Comparison of ENCODE assay signal across 10 cellular contexts in the genomic region with DNA sequence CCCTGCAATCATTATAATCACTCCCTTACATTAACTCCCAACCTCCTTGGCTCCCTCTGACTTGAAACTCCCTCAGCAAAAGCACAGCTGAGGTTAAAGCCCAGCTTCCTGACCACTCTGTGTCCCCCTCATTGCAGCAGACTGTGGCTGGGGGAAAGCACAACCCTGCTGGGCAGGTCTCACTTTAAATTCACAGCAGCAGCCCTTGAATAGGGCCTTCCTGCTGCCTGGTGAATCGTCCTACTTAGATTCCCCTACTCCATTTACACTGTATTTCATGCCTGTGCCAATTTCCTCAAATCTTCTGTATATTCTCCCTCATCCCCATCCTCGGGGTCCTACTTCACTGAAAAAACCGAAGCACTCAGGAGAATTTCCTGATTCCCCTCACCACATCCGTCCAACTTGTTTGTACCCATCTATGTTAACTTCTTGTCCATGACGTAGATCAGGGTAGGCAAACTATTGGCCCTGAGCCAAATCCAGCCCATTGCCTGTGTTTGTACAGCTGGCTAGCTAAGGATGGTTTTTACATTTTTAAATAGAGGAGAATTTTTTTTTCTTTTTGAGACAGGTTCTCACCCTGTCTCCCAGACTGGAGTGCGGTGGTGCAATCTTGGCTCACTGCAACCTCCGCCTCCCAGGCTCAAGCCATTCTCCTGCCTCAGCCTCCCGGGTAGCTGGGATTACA. TPM values are rescaled to one million over a fixed set of nuclear protein-coding genes. Genes with fewer than 3 reads are reported as not detected.
DNase-seq lines count a peak whose midpoint lies in the region; ATAC-seq, FAIRE-seq and TF ChIP-seq lines count a peak whose summit lies in the region.
"Had no signal": no experiment of that assay in that cellular context is flagged by ENCODE, and none has a peak within 500 bp of the region (broad histone marks: within the 10 kb centered on the region; RNA-seq: fewer than 3 reads in every experiment).

No MANE protein-coding gene starts in this region.

- intact Hi-C loops in PC-9 (cut with micrococcal nuclease; ENCODE audit: unreplicated experiment): loop anchor here (10.0 kb wide), 1 partner anchor 85 kb away; no protein-coding TSS in a partner anchor

- H3K9me2 ChIP-seq in DOHH2 (replicated peaks; ENCODE audit: control insufficient read depth, low read length): no peaks in the 10 kb centered on the region
- H3K9me2 ChIP-seq in PC-9 (ENCODE audit: insufficient read depth): no peaks in the 10 kb centered on the region

- peak overlapping the region; percentile 30 for H3K4me2 ChIP-seq in DOHH2 (ENCODE audit: low read length)
- no peak overlapping the region for H3K4me2 ChIP-seq in PC-9

- BruUV-seq in PC-9 (replicated peaks; lab: Mats Ljungman, UMichigan): no TSS peak

- H3K9ac ChIP-seq in adipocyte (ENCODE audit: low read length): no peak overlapping the region

- no peaks in the 10 kb centered on the region for H3K9me3 ChIP-seq in DOHH2 (ENCODE audit: control insufficient read depth, insufficient read depth, low read length)
- no peaks in the 10 kb centered on the region for H3K9me3 ChIP-seq in adipocyte (ENCODE audit: control insufficient read depth, low read length)
- no peaks in the 10 kb centered on the region for H3K9me3 ChIP-seq in PC-9 (ENCODE audit: insufficient read depth, low read depth)
- H3K9me3 ChIP-seq: gastrocnemius medialis had no signal

- no peak for ATAC-seq in HG03469 (IDR thresholded peaks at IDR 0.05; ENCODE audit: unreplicated experiment)
- ATAC-seq in GM21576 (IDR thresholded peaks at IDR 0.05; ENCODE audit: unreplicated experiment): no peak
- ATAC-seq: gastrocnemius medialis had no signal

- POLR2A ChIA-PET in PC-9 (lab: Charles Lee; ENCODE audit: unreplicated experiment): interaction anchor here (0.7 kb wide), 1 partner anchor 19 kb away, joined by 4 read pairs; no protein-coding TSS in a partner anchor

- H3F3A ChIP-seq in DOHH2 (ENCODE audit: control insufficient read depth, insufficient read depth): no peaks in the 10 kb centered on the region
- no peaks in the 10 kb centered on the region for H3F3A ChIP-seq in PC-9 (ENCODE audit: insufficient read depth, low read depth)

- H3K27ac ChIP-seq in DOHH2 (ENCODE audit: low read depth, low read length) (no peak overlapping the region), PC-9 (no peak overlapping the region)
- H3K27ac ChIP-seq: SK-N-MC had no signal

- H3K4me1 ChIP-seq in DOHH2 (ENCODE audit: control insufficient read depth, low read length) (peaks cover 10% of the 10 kb centered on the region), adipocyte (ENCODE audit: control insufficient read depth, insufficient read depth, low read length) (peaks cover 3% of the 10 kb centered on the region), PC-9 (replicated peaks; ENCODE audit: insufficient read depth) (no peaks in the 10 kb centered on the region)
- H3K4me1 ChIP-seq: gastrocnemius medialis had no signal

- no peaks in the 10 kb centered on the region for H4K20me1 ChIP-seq in DOHH2 (ENCODE audit: control insufficient read depth, insufficient read depth, low read depth, low read length)
- H4K20me1 ChIP-seq in PC-9 (ENCODE audit: insufficient read depth): no peaks in the 10 kb centered on the region

- H3K36me3 ChIP-seq in DOHH2 (ENCODE audit: control insufficient read depth, low read length): no peaks in the 10 kb centered on the region
- no peaks in the 10 kb centered on the region for H3K36me3 ChIP-seq in adipocyte (ENCODE audit: control insufficient read depth, insufficient read depth, low read length, severe bottlenecking)
- H3K36me3 ChIP-seq in PC-9 (ENCODE audit: low read depth): no peaks in the 10 kb centered on the region
- H3K36me3 ChIP-seq: gastrocnemius medialis had no signal

- no peak overlapping the region for H3K4me3 ChIP-seq in DOHH2 (ENCODE audit: low read length)
- no peak overlapping the region for H3K4me3 ChIP-seq in adipocyte (ENCODE audit: low read length)
- H3K4me3 ChIP-seq in PC-9: no peak overlapping the region
- H3K4me3 ChIP-seq: gastrocnemius medialis, SK-N-MC had no signal

- DNase-seq in NCI-H2171 (lab: John Stamatoyannopoulos, UW) (peak; percentile 2), adipocyte (ENCODE audit: low read depth) (peak; percentile 17), mucosa of gallbladder (ENCODE audit: low spot score) (peak; percentile 52), GM12891 (ENCODE audit: insufficient read length, low spot score) (no peak), PC-9 (no peak)

- no peak for FAIRE-seq in GM12891 (lab: Jason Lieb, UNC)

- no peak for TF ChIP-seq POLR2A in GM12891 (IDR thresholded peaks at IDR 0.05; ENCODE audit: low read depth, low read length)

- H3K79me2 ChIP-seq in DOHH2 (ENCODE audit: control insufficient read depth, low read length): no peaks in the 10 kb centered on the region
- H3K79me2 ChIP-seq in PC-9 (ENCODE audit: low read depth): no peaks in the 10 kb centered on the region

- no peak overlapping the region for H2AFZ ChIP-seq in PC-9

- no peak for TF ChIP-seq CTCF in DOHH2 (IDR thresholded peaks at IDR 0.05; ENCODE audit: low read depth, low read length, poor library complexity, severe bottlenecking)
- TF ChIP-seq CTCF in PC-9 (conservative IDR thresholded peaks at IDR 0.05): no peak

- CTCF ChIA-PET in PC-9 (lab: Charles Lee): no interaction called here

- no peaks in the 10 kb centered on the region for H3K27me3 ChIP-seq in DOHH2 (ENCODE audit: control insufficient read depth, low read length)
- H3K27me3 ChIP-seq in adipocyte (replicated peaks; ENCODE audit: control insufficient read depth, insufficient read depth, low read length): no peaks in the 10 kb centered on the region
- no peaks in the 10 kb centered on the region for H3K27me3 ChIP-seq in PC-9 (ENCODE audit: insufficient read depth, low read depth)
- H3K27me3 ChIP-seq: gastrocnemius medialis had no signal

TF ChIP-seq in GM12891, 5 proteins besides CTCF, POLR2A, EP300 and RAD21:
- TF ChIP-seq POU2F2 (IDR thresholded peaks at IDR 0.05; ENCODE audit: low read depth, low read length) (no peak), TAF1 (IDR thresholded peaks at IDR 0.05; ENCODE audit: low read depth, low read length) (no peak), PAX5 (IDR thresholded peaks at IDR 0.05; ENCODE audit: insufficient read depth, low read length, severe bottlenecking) (no peak), SPI1 (IDR thresholded peaks at IDR 0.05; ENCODE audit: low read depth, low read length) (no peak), POLR2AphosphoS5 (IDR thresholded peaks at IDR 0.05; ENCODE audit: low read depth, low read length) (no peak)
TF ChIP-seq in GM12891: peak in this region for 0.

RNA-seq across cellular contexts. Expression of a gene that starts 31.5 kb away (rescaled TPM):
- total RNA-seq in mucosa of gallbladder (not detected), PC-9 (2021) (0.13 TPM in 2 replicates)
- not detected for polyA plus RNA-seq in GM12891 (2012; ENCODE audit: low read depth, missing spikeins)
- total RNA-seq: gastrocnemius medialis had no signal

Comparison
In these comparisons a context has a peak if more than half of its experiments do, and no peak if none do; other contexts are left out.
1. DNase-seq: peak in NCI-H2171 (single experiment), adipocyte (single experiment) and mucosa of gallbladder (single experiment); none in GM12891 (single experiment) and PC-9 (0 of 2).